ENCODE assay signal across 13 cellular contexts in the genomic region with DNA sequence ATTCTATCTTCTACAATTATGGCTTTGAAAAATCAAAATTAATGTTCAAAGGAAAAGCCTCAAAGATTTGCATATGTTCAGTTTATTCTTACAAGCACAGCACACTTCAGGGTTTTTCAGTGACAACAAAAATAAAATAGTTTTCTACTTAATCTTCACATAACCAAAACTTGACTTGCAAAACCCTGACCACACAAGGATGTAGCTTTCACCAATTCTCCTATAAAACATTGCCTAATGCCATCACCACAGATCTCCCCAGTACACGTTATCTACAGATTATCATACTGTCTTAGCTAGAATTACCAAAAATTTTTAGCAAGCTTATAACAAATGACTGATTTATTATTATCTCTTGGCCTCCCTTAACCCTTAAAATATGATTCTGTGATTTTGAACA. TPM values are rescaled to one million over a fixed set of nuclear protein-coding genes. Genes with fewer than 3 reads are reported as not detected.
DNase-seq lines count a peak whose midpoint lies in the region; ATAC-seq and TF ChIP-seq lines count a peak whose summit lies in the region.
"Had no signal": no experiment of that assay in that cellular context is flagged by ENCODE, and none has a peak within 500 bp of the region (broad histone marks: within the 10 kb centered on the region; RNA-seq: fewer than 3 reads in every experiment).

No MANE protein-coding gene starts in this region.

- TF ChIP-seq CTCF in AG10803 (conservative IDR thresholded peaks at IDR 0.05; ENCODE audit: low read length) (no peak), fibroblast of the aortic adventitia (IDR thresholded peaks at IDR 0.05; ENCODE audit: insufficient read depth, low read length) (no peak)

- H3K4me3 ChIP-seq in AG10803 (ENCODE audit: low read length): no peak overlapping the region
- H3K4me3 ChIP-seq in fibroblast of the aortic adventitia (ENCODE audit: low read depth, low read length): no peak overlapping the region
- H3K4me3 ChIP-seq in H7 (ENCODE audit: insufficient read depth, low read depth, low read length): no peak overlapping the region
- H3K4me3 ChIP-seq: GM12878 had no signal

- no peaks in the 10 kb centered on the region for H3K27me3 ChIP-seq in H7 (ENCODE audit: control insufficient read depth, insufficient read depth, low read length)

- DNase-seq in AG10803 (ENCODE audit: low read depth) (peak; percentile 76), GM04503 (ENCODE audit: low read depth) (peak; percentile 46), amniotic epithelial cell (ENCODE audit: low read depth) (peak; percentile 98), fibroblast of the aortic adventitia (ENCODE audit: low read depth) (peak; percentile 55), NCI-H524 treated with DMSO at 0.1 percent for 48 hours (lab: John Stamatoyannopoulos, UW) (no peak), H7 (no peak)
- DNase-seq: C1 segment of cervical spinal cord, KBM-7, NCI-H187 treated with DMSO at 0.1 percent for 48 hours, NCI-H82 had no signal

- ATAC-seq in GM21381 (IDR thresholded peaks at IDR 0.05; ENCODE audit: unreplicated experiment) (no peak), esophagus mucosa (no peak)
- ATAC-seq: GM12878 had no signal

- H3K36me3 ChIP-seq in H7 (replicated peaks; ENCODE audit: control insufficient read depth, insufficient read depth, low read length): peaks cover 2% of the 10 kb centered on the region; the same call in 1 of the 2 replicates

RNA-seq across cellular contexts. Expression of a gene that starts 23.3 kb away (rescaled TPM):
- total RNA-seq in fibroblast of the aortic adventitia (ENCODE audit: low replicate concordance) (1.8 and 3.6 TPM in 2 replicates), esophagus mucosa (20.6 TPM)
- 37.8 and 46.3 TPM in 2 replicates for total RNA-seq in H7 (2014; rRNA removed; shearing (Covaris generic))

Comparison
In these comparisons a context has a peak if more than half of its experiments do, and no peak if none do; other contexts are left out.
1. DNase-seq: peak in AG10803 (single experiment), GM04503 (single experiment), amniotic epithelial cell (single experiment) and fibroblast of the aortic adventitia (single experiment); none in NCI-H524 treated with DMSO at 0.1 percent for 48 hours (single experiment) and H7 (single experiment).